ENCODE assay signal across 1 cellular context in the genomic region with DNA sequence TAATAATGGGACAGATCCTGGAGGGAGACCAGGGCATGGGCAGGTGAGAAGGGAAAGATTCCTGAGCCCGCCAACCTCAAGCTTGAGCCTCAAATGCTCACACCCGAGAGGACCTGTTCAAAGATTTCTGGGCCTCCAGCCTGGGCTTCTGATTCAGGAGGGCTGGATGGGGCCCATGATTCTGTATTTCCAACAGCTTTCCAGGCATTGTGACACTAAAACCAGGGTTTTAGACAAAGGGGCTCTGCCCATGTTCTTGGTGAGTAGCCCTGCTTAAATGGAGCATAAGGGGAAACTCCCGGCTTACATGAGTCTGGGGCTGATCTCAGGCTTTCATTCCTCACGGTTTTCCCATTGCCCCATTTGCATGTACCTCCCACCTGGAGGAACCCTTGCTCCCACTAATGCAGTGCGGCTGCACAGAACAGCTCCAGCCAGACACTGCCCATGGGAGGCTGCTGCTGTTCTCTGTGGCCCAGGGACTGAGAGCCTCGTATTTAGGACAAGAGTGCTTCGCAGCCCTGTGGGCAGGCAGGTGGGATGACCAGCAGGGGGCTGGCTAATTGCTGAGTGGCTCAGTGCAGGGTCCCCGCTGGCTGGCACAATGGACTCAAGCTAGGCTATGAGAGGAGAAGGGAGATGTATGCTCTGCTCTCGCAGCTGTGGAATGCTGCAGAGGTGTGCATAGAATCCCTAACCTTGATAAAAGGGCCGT.
TF ChIP-seq lines count a peak whose summit lies in the region.

No MANE protein-coding gene starts in this region.

TF ChIP-seq in HCT116, 20 proteins besides CTCF, POLR2A, EP300 and RAD21 (continued from another document):
- TF ChIP-seq, protein P1, sequence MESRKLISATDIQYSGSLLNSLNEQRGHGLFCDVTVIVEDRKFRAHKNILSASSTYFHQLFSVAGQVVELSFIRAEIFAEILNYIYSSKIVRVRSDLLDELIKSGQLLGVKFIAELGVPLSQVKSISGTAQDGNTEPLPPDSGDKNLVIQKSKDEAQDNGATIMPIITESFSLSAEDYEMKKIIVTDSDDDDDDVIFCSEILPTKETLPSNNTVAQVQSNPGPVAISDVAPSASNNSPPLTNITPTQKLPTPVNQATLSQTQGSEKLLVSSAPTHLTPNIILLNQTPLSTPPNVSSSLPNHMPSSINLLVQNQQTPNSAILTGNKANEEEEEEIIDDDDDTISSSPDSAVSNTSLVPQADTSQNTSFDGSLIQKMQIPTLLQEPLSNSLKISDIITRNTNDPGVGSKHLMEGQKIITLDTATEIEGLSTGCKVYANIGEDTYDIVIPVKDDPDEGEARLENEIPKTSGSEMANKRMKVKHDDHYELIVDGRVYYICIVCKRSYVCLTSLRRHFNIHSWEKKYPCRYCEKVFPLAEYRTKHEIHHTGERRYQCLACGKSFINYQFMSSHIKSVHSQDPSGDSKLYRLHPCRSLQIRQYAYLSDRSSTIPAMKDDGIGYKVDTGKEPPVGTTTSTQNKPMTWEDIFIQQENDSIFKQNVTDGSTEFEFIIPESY (IDR thresholded peaks at IDR 0.05; ENCODE audit: extremely low read depth, insufficient replicate concordance, low read length), result no peak
- TF ChIP-seq ELF1 (IDR thresholded peaks at IDR 0.05; ENCODE audit: borderline replicate concordance, low read depth) (no peak), EZH2phosphoT487 (IDR thresholded peaks at IDR 0.05; ENCODE audit: borderline replicate concordance) (no peak), CBX3 (IDR thresholded peaks at IDR 0.05; ENCODE audit: low read depth) (no peak), SP1 (IDR thresholded peaks at IDR 0.05; ENCODE audit: low read depth) (no peak), ZFX (IDR thresholded peaks at IDR 0.05) (no peak), ZNF274 (IDR thresholded peaks at IDR 0.05; ENCODE audit: low read depth, low read length) (no peak), EZH2 (IDR thresholded peaks at IDR 0.05) (no peak), FOSL1 (IDR thresholded peaks at IDR 0.05; ENCODE audit: low read depth) (no peak)
- TF ChIP-seq, protein P2, sequence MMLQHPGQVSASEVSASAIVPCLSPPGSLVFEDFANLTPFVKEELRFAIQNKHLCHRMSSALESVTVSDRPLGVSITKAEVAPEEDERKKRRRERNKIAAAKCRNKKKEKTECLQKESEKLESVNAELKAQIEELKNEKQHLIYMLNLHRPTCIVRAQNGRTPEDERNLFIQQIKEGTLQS (IDR thresholded peaks at IDR 0.05), result no peak
- TF ChIP-seq, protein P3, sequence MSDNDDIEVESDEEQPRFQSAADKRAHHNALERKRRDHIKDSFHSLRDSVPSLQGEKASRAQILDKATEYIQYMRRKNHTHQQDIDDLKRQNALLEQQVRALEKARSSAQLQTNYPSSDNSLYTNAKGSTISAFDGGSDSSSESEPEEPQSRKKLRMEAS (IDR thresholded peaks at IDR 0.05), result no peak
